Comparison of ENCODE assay signal across 8 cellular contexts in genomic region chr6:156552849-156553248, GRCh38.
"Had no signal": no experiment of that assay in that cellular context is flagged by ENCODE, and none has a peak within 500 bp of the region (broad histone marks: within the 10 kb centered on the region; RNA-seq: fewer than 3 reads in every experiment).

No MANE protein-coding gene starts in this region.

- H2AFZ ChIP-seq: GM23338 had no signal

- ATAC-seq: GM23338 had no signal

- H3K4me3 ChIP-seq: GM23338 had no signal

- H3K27ac ChIP-seq: KMS-11 had no signal

- DNase-seq: H9, HCEC 1CT, KBM-7 had no signal

- FAIRE-seq: H1, H54, HTR-8/SVneo had no signal

- H3K4me2 ChIP-seq: GM23338, KMS-11 had no signal

- H3K9ac ChIP-seq: KMS-11 had no signal
